ENCODE assay signal across 20 cellular contexts in genomic region chr13:95706356-95706755, GRCh38. TPM values are rescaled to one million over a fixed set of nuclear protein-coding genes. Genes with fewer than 3 reads are reported as not detected.
DNase-seq lines count a peak whose midpoint lies in the region; ATAC-seq, FAIRE-seq and TF ChIP-seq lines count a peak whose summit lies in the region.
"Had no signal": no experiment of that assay in that cellular context is flagged by ENCODE, and none has a peak within 500 bp of the region (broad histone marks: within the 10 kb centered on the region; RNA-seq: fewer than 3 reads in every experiment).

No MANE protein-coding gene starts in this region.

- CTCF ChIA-PET in activated CD8-positive, alpha-beta T cell treated with anti-CD3 and anti-CD28 coated beads, Interleukin-2, amount 10 ng/mL, durations not matched to agents 7 days and 5 days (lab: Charles Lee) = no interaction called here
- CTCF ChIA-PET in activated CD8-positive, alpha-beta T cell treated with anti-CD3 and anti-CD28 coated beads for 36 hours (lab: Charles Lee) = interaction anchor here (1.5 kb wide), 1 partner anchor 30 kb away, joined by 3 read pairs; no protein-coding TSS in a partner anchor
- CTCF ChIA-PET in GM12878 (lab: Yijun Ruan, JAX) = interaction anchor here (1.2 kb wide), 1 partner anchor 28 kb away, joined by 3 read pairs; no protein-coding TSS in a partner anchor

- H4K20me1 ChIP-seq in GM12878 (ENCODE audit: control insufficient read depth, insufficient read depth) (peaks cover 4% of the 10 kb centered on the region; the same call in 1 of the 2 replicates), neural progenitor cell (ENCODE audit: low read depth) (no peaks in the 10 kb centered on the region)

- no peak overlapping the region for H2AFZ ChIP-seq in GM12878 (ENCODE audit: control insufficient read depth, low read depth, low read length)
- no peak overlapping the region for H2AFZ ChIP-seq in neural progenitor cell (replicated peaks)

- H3K4me2 ChIP-seq in GM12878 (ENCODE audit: control insufficient read depth, insufficient read depth) = no peak overlapping the region
- H3K4me2 ChIP-seq in neural progenitor cell = no peak overlapping the region

- H3K36me3 ChIP-seq in GM12878 (ENCODE audit: control insufficient read depth in 2 of 2, insufficient read depth in 2 of 2, low read length in 1 of 2) (peaks cover 0 to 15% of the 10 kb centered on the region in 2 experiments; a peak in 3 of 4 replicates), neural progenitor cell (no peaks in the 10 kb centered on the region)

- no peaks in the 10 kb centered on the region for H3K27me3 ChIP-seq in GM12878 (replicated peaks in 1 of 2; ENCODE audit: control insufficient read depth in 2 of 2, insufficient read depth in 2 of 2, low read length in 1 of 2)
- no peaks in the 10 kb centered on the region for H3K27me3 ChIP-seq in neural progenitor cell

- SMC1A ChIA-PET in GM12878 (lab: Charles Lee; ENCODE audit: uncharacterized antibody, unreplicated experiment) = interaction anchor here (1.0 to 1.7 kb wide), 2 partner anchors 34 to 169 kb away, joined by 3 to 4 read pairs; no protein-coding TSS in a partner anchor

- DNase-seq in activated CD8-positive, alpha-beta T cell treated with anti-CD3 and anti-CD28 coated beads, Interleukin-2, amount 10 ng/mL, durations not matched to agents 7 days and 5 days = no peak
- DNase-seq in activated CD8-positive, alpha-beta T cell treated with anti-CD3 and anti-CD28 coated beads for 36 hours = no peak
- DNase-seq in H54 (ENCODE audit: insufficient read length, low spot score) = no peak
- DNase-seq in GM12878 (ENCODE audit: low read depth, low spot score) = no peak
- DNase-seq in neural progenitor cell (ENCODE audit: low spot score) = no peak
- DNase-seq in activated gamma-delta T cell treated with Interleukin-2 at 50 U/mL for 16 hours = no peak
- no peak for DNase-seq in AG08396 (ENCODE audit: low spot score)
- DNase-seq: C1 segment of cervical spinal cord; Calu3; HCEC 1CT; IMR-90; MV-4-11; NCI-H1417; NCI-H187 treated with DMSO at 0.1 percent for 48 hours; NCI-H526 treated with DMSO at 0.1 percent for 48 hours; NK-92 treated with Interleukin-12 subunit alpha and Interleukin-12 subunit beta, amount 100 ng/mL, for 24 hours; RPMI8226; SIG-M5 had no signal

- TF ChIP-seq RAD21 in GM12878 (IDR thresholded peaks at IDR 0.05; ENCODE audit: insufficient read depth, low read depth, low read length) = no peak

- peaks cover 14% of the 10 kb centered on the region for H3K4me1 ChIP-seq in GM12878 (ENCODE audit: control insufficient read depth, insufficient read depth, low read length)
- no peaks in the 10 kb centered on the region for H3K4me1 ChIP-seq in neural progenitor cell

- WGBS in GM12878 (ENCODE audit: insufficient coverage, insufficient replicate concordance, low lambda C conversion rate, missing lambda C conversion rate) = 96% methylated on average over 1 of the region's 1 CpG

- in situ Hi-C loops in GM12878 (cut with MboI) = no loop called here

- TF ChIP-seq CTCF in activated CD8-positive, alpha-beta T cell treated with anti-CD3 and anti-CD28 coated beads for 36 hours (IDR thresholded peaks at IDR 0.05) = no peak
- TF ChIP-seq CTCF in GM12878 (IDR thresholded peaks at IDR 0.05 in 2 of 3, conservative IDR thresholded peaks at IDR 0.05 in 1 of 3; ENCODE audit: control insufficient read depth in 2 of 3, extremely low read depth in 1 of 3, insufficient read depth in 1 of 3, low read depth in 3 of 3, low read length in 3 of 3) (no peak), neural progenitor cell (IDR thresholded peaks at IDR 0.05) (no peak)

- no peak overlapping the region for H3K27ac ChIP-seq in GM12878 (ENCODE audit: control insufficient read depth, insufficient read depth)
- no peak overlapping the region for H3K27ac ChIP-seq in neural progenitor cell

- H3K9ac ChIP-seq in GM12878 (ENCODE audit: control insufficient read depth, insufficient read depth, low read length) = no peak overlapping the region
- no peak overlapping the region for H3K9ac ChIP-seq in neural progenitor cell

- H3K4me3 Mint-ChIP-seq in activated CD8-positive, alpha-beta T cell treated with anti-CD3 and anti-CD28 coated beads, Interleukin-2, amount 10 ng/mL, durations not matched to agents 7 days and 5 days = no peak overlapping the region
- no peak overlapping the region for H3K4me3 Mint-ChIP-seq in activated CD8-positive, alpha-beta T cell treated with anti-CD3 and anti-CD28 coated beads for 36 hours
- no peak overlapping the region for H3K4me3 Mint-ChIP-seq in neural progenitor cell

- H3K27me3 Mint-ChIP-seq in activated CD8-positive, alpha-beta T cell treated with anti-CD3 and anti-CD28 coated beads, Interleukin-2, amount 10 ng/mL, durations not matched to agents 7 days and 5 days (ENCODE audit: low read depth) = no peaks in the 10 kb centered on the region
- no peaks in the 10 kb centered on the region for H3K27me3 Mint-ChIP-seq in activated CD8-positive, alpha-beta T cell treated with anti-CD3 and anti-CD28 coated beads for 36 hours
- no peaks in the 10 kb centered on the region for H3K27me3 Mint-ChIP-seq in neural progenitor cell (ENCODE audit: insufficient read depth, low read depth)

- no peak for TF ChIP-seq POLR2A in H54 (IDR thresholded peaks at IDR 0.05; ENCODE audit: low read depth, low read length)
- TF ChIP-seq POLR2A in GM12878 (IDR thresholded peaks at IDR 0.05; ENCODE audit: low read depth, low read length) = no peak

- intact Hi-C loops in activated CD8-positive, alpha-beta T cell treated with anti-CD3 and anti-CD28 coated beads for 36 hours (cut with micrococcal nuclease) = no loop called here
- intact Hi-C loops in GM12878 (cut with micrococcal nuclease; ENCODE audit: unreplicated experiment) = no loop called here

- FAIRE-seq in H54 (lab: Jason Lieb, UNC) (peak; percentile 30), GM12878 (lab: Jason Lieb, UNC) (no peak)
- FAIRE-seq: A204.1 had no signal

- H3K36me3 Mint-ChIP-seq in activated CD8-positive, alpha-beta T cell treated with anti-CD3 and anti-CD28 coated beads, Interleukin-2, amount 10 ng/mL, durations not matched to agents 7 days and 5 days (ENCODE audit: low read depth) = peaks cover 14% of the 10 kb centered on the region
- peaks cover 21% of the 10 kb centered on the region for H3K36me3 Mint-ChIP-seq in activated CD8-positive, alpha-beta T cell treated with anti-CD3 and anti-CD28 coated beads for 36 hours (ENCODE audit: low read depth)
- H3K36me3 Mint-ChIP-seq in neural progenitor cell = peaks cover 4% of the 10 kb centered on the region

- H3K27ac Mint-ChIP-seq in activated CD8-positive, alpha-beta T cell treated with anti-CD3 and anti-CD28 coated beads, Interleukin-2, amount 10 ng/mL, durations not matched to agents 7 days and 5 days = peak overlapping the region; percentile 74
- H3K27ac Mint-ChIP-seq in activated CD8-positive, alpha-beta T cell treated with anti-CD3 and anti-CD28 coated beads for 36 hours = no peak overlapping the region
- H3K27ac Mint-ChIP-seq in neural progenitor cell = peak overlapping the region; percentile 90

- BruUV-seq in GM12878 (replicated peaks; lab: Mats Ljungman, UMichigan) = no TSS peak

- no peaks in the 10 kb centered on the region for H3F3A ChIP-seq in neural progenitor cell (ENCODE audit: low read depth)

- peaks cover 26% of the 10 kb centered on the region for H3K4me1 Mint-ChIP-seq in activated CD8-positive, alpha-beta T cell treated with anti-CD3 and anti-CD28 coated beads, Interleukin-2, amount 10 ng/mL, durations not matched to agents 7 days and 5 days (ENCODE audit: low read depth)
- H3K4me1 Mint-ChIP-seq in activated CD8-positive, alpha-beta T cell treated with anti-CD3 and anti-CD28 coated beads for 36 hours (ENCODE audit: low read depth) = peaks cover 51% of the 10 kb centered on the region
- no peaks in the 10 kb centered on the region for H3K4me1 Mint-ChIP-seq in neural progenitor cell

- no peak overlapping the region for H3K4me3 ChIP-seq in GM12878
- no peak overlapping the region for H3K4me3 ChIP-seq in neural progenitor cell

- H3K9me3 Mint-ChIP-seq in activated CD8-positive, alpha-beta T cell treated with anti-CD3 and anti-CD28 coated beads, Interleukin-2, amount 10 ng/mL, durations not matched to agents 7 days and 5 days (ENCODE audit: insufficient read depth) = no peaks in the 10 kb centered on the region
- H3K9me3 Mint-ChIP-seq in activated CD8-positive, alpha-beta T cell treated with anti-CD3 and anti-CD28 coated beads for 36 hours = no peaks in the 10 kb centered on the region
- H3K9me3 Mint-ChIP-seq in neural progenitor cell = no peaks in the 10 kb centered on the region

- H3K9me3 ChIP-seq in GM12878 (replicated peaks; ENCODE audit: control insufficient read depth, insufficient read depth, low read length) = no peaks in the 10 kb centered on the region; the same call in 2 of the 3 replicates
- H3K9me3 ChIP-seq in neural progenitor cell (ENCODE audit: low read depth) = no peaks in the 10 kb centered on the region

- POLR2A ChIA-PET in activated CD8-positive, alpha-beta T cell treated with anti-CD3 and anti-CD28 coated beads, Interleukin-2, amount 10 ng/mL, durations not matched to agents 7 days and 5 days (lab: Charles Lee) = interaction anchor here (1.6 kb wide), 1 partner anchor 30 kb away, joined by 5 read pairs; the partner anchor contains the start of gene DNAJC3
- POLR2A ChIA-PET in activated CD8-positive, alpha-beta T cell treated with anti-CD3 and anti-CD28 coated beads for 36 hours (lab: Charles Lee) = no interaction called here
- POLR2A ChIA-PET in GM12878 (lab: Charles Lee) = no interaction called here

- RAD21 ChIA-PET in GM12878 (lab: Charles Lee; ENCODE audit: unreplicated experiment) = no interaction called here

- no peak for TF ChIP-seq EP300 in GM12878 (IDR thresholded peaks at IDR 0.05; ENCODE audit: borderline replicate concordance in 1 of 2, control insufficient read depth in 1 of 2, low read depth in 2 of 2, low read length in 2 of 2)

- no peak for ATAC-seq in activated CD8-positive, alpha-beta T cell treated with anti-CD3 and anti-CD28 coated beads, Interleukin-2, amount 10 ng/mL, durations not matched to agents 7 days and 5 days
- ATAC-seq in activated CD8-positive, alpha-beta T cell treated with anti-CD3 and anti-CD28 coated beads for 36 hours = no peak
- ATAC-seq in GM12878 = peak; percentile 9; the same call in 1 of the 3 replicates
- ATAC-seq in activated CD4-positive, CD25-positive, alpha-beta regulatory T cell treated with anti-CD3 and anti-CD28 coated beads, Interleukin-2, amount 50 U/mL, for 24 hours = no peak

- peaks cover 61% of the 10 kb centered on the region for H3K79me2 ChIP-seq in GM12878 (ENCODE audit: control insufficient read depth, insufficient read depth, low read length)
- peaks cover 7% of the 10 kb centered on the region for H3K79me2 ChIP-seq in neural progenitor cell (ENCODE audit: low read depth)

RNA-seq across cellular contexts. Expression of gene DNAJC3, which starts 29.4 kb away (rescaled TPM):
- total RNA-seq in activated CD8-positive, alpha-beta T cell treated with anti-CD3 and anti-CD28 coated beads, Interleukin-2, amount 10 ng/mL, durations not matched to agents 7 days and 5 days = 10 to 100 TPM; 17.4 to 17.8 TPM
- total RNA-seq in activated CD8-positive, alpha-beta T cell treated with anti-CD3 and anti-CD28 coated beads for 36 hours = 10 to 100 TPM; 15.9 to 16.8 TPM
- total RNA-seq in GM12878 (2013; cell fraction: nucleolus; rRNA removed) = 21.8 and 23.0 TPM in 2 replicates
- total RNA-seq in GM12878 (2014; rRNA removed) (19.0 and 20.7 TPM in 2 replicates), GM12878 (2014; rRNA removed; fragmentation: Illumina TruSeq; extraction: Trizol) (25.9 and 28.9 TPM in 2 replicates), GM12878 (2021) (19.6 and 20.8 TPM in 2 replicates), neural progenitor cell (ENCODE audit: low replicate concordance) (14.1 and 17.3 TPM in 2 replicates)
- polyA plus RNA-seq in GM12878 (2011; ENCODE audit: low read depth) = 15.0 TPM
- polyA plus RNA-seq in GM12878 (2011; rRNA removed) (13.7 and 21.3 TPM in 2 replicates), GM12878 (2014; fragmentation: Illumina TruSeq; extraction: Trizol) (14.9 and 17.8 TPM in 2 replicates), GM12878 (2014; fragmentation: Nextera tagmentation; extraction: Ambion mirVana) (10 to 100 TPM in 1 of 2 experiments, 1 to 10 TPM in 1; 9.3 to 19.0 TPM), GM12878 (2014; rRNA removed) (9.7 and 11.4 TPM in 2 replicates), GM12878 (2016; fragmentation: Nextera tagmentation; extraction: Ambion mirVana) (10 to 100 TPM; 32.8 to 37.4 TPM)
- polyA plus RNA-seq in GM12878 (2011; cell fraction: cytosol; rRNA removed) = 6.3 and 7.2 TPM in 2 replicates
- polyA plus RNA-seq in GM12878 (2011; cell fraction: nucleus; rRNA removed) = 4.6 and 6.0 TPM in 2 replicates
- 19.2 and 20.5 TPM in 2 replicates for polyA plus RNA-seq in GM12878 (2012)
- 21.6 and 26.4 TPM in 2 replicates for polyA minus RNA-seq in GM12878 (2011; rRNA and poly(A)+ RNA removed)
- 11.5 and 12.4 TPM in 2 replicates for polyA minus RNA-seq in GM12878 (2011; cell fraction: cytosol; rRNA and poly(A)+ RNA removed)
- 6.5 and 8.6 TPM in 2 replicates for polyA minus RNA-seq in GM12878 (2011; cell fraction: nucleus; rRNA and poly(A)+ RNA removed)
